Comparison of ENCODE assay signal across 8 cellular contexts in genomic region chr5:175967471-175968372, GRCh38. TPM values are rescaled to one million over a fixed set of nuclear protein-coding genes. Genes with fewer than 3 reads are reported as not detected.
DNase-seq lines count a peak whose midpoint lies in the region; ATAC-seq and TF ChIP-seq lines count a peak whose summit lies in the region.
"Not testable (repeated sequence)": the region's sequence is repeated elsewhere in the genome, so short reads cannot be mapped to it uniquely, and the experiment has no call there.

TSS of gene THOC3 (minus strand) at chr5:175968315. CDS start at chr5:175968208, 107 bp downstream.

- CTCF ChIA-PET in SK-N-SH (lab: Yijun Ruan, JAX); activated naive CD4-positive, alpha-beta T cell treated with anti-CD3 and anti-CD28 coated beads, Interleukin-2, amount 10 ng/mL, durations not matched to agents 7 days and 5 days (lab: Charles Lee): not testable (repeated sequence)

- H3K9me3 ChIP-seq in BLaER1; SK-N-SH; muscle layer of colon (ENCODE audit: low read length): not testable (repeated sequence)

- H3K4me3 ChIP-seq in BLaER1 (peak within 1 kb of the TSS; percentile 72), SK-N-SH (ENCODE audit: low read depth in 2 of 2, low read length in 1 of 2) (peak within 1 kb of the TSS in 1 of 2 experiments; percentile 61; a peak in 2 of 4 replicates), fibroblast of pulmonary artery (replicated peaks; ENCODE audit: low read depth, low read length) (peak within 1 kb of the TSS; percentile 62), muscle layer of colon (ENCODE audit: low read depth in 1 of 2, low read length in 2 of 2) (peak within 1 kb of the TSS; percentile 41 to 55)

- H3K9ac ChIP-seq in BLaER1: peak within 1 kb of the TSS; percentile 79
- peak within 1 kb of the TSS; percentile 60; the same call in 1 of the 2 replicates for H3K9ac ChIP-seq in SK-N-SH
- H3K9ac ChIP-seq in muscle layer of colon (ENCODE audit: low read length): not testable (repeated sequence)

- H2AFZ ChIP-seq in SK-N-SH (ENCODE audit: low read depth): not testable (repeated sequence)

- not testable (repeated sequence) for TF ChIP-seq CTCF in SK-N-SH (IDR thresholded peaks at IDR 0.05); fibroblast of pulmonary artery (IDR thresholded peaks at IDR 0.05; ENCODE audit: low read length, missing control alignments)

- H3K4me1 ChIP-seq in BLaER1; SK-N-SH (ENCODE audit: control insufficient read depth in 1 of 2, insufficient read depth in 2 of 2, low read depth in 1 of 2, low read length in 1 of 2); muscle layer of colon (ENCODE audit: insufficient read depth, low read length): not testable (repeated sequence)

- TF ChIP-seq RAD21 in SK-N-SH (IDR thresholded peaks at IDR 0.05; ENCODE audit: low read length): not testable (repeated sequence)

- whole genome bisulfite sequencing in SK-N-SH (ENCODE audit: low lambda C conversion rate): 2% methylated on average over 41 of the region's 67 CpGs

- H3F3A ChIP-seq in SK-N-SH (replicated peaks; ENCODE audit: insufficient read depth): not testable (repeated sequence)

- ATAC-seq in GM19438 (IDR thresholded peaks at IDR 0.05; ENCODE audit: low read depth, unreplicated experiment) (peak; percentile 98), HG03196 (IDR thresholded peaks at IDR 0.05; ENCODE audit: unreplicated experiment) (peak; percentile 98)

- peak within 1 kb of the TSS; percentile 85 for H3K4me3 Mint-ChIP-seq in activated naive CD4-positive, alpha-beta T cell treated with anti-CD3 and anti-CD28 coated beads, Interleukin-2, amount 10 ng/mL, durations not matched to agents 7 days and 5 days

- TF ChIP-seq EP300 in SK-N-SH (IDR thresholded peaks at IDR 0.05; ENCODE audit: borderline replicate concordance in 1 of 2, low read depth in 1 of 2, low read length in 1 of 2): not testable (repeated sequence)

- H3K27ac ChIP-seq in BLaER1: peak within 1 kb of the TSS; percentile 49; the same call in 1 of the 2 replicates
- H3K27ac ChIP-seq in SK-N-SH (ENCODE audit: low read depth in 2 of 2, low read length in 1 of 2); muscle layer of colon (ENCODE audit: low read depth, low read length): not testable (repeated sequence)

- DNase-seq in SK-N-SH: not testable (repeated sequence)
- peak; percentile 78 for DNase-seq in activated naive CD4-positive, alpha-beta T cell treated with anti-CD3 and anti-CD28 coated beads, Interleukin-2, amount 10 ng/mL, durations not matched to agents 7 days and 5 days
- DNase-seq in fibroblast of pulmonary artery (ENCODE audit: low read depth): peak; percentile 82
- peak; percentile 54 to 67 (median 55) for DNase-seq in stimulated activated CD4-positive, alpha-beta T cell treated with anti-CD3 and anti-CD28 coated beads, TNF-alpha, amount 100 ng/mL, for 4 hours (ENCODE audit: low read depth in 3 of 3)

- peak within 1 kb of the TSS; percentile 65 for H3K27ac Mint-ChIP-seq in activated naive CD4-positive, alpha-beta T cell treated with anti-CD3 and anti-CD28 coated beads, Interleukin-2, amount 10 ng/mL, durations not matched to agents 7 days and 5 days

- H3K4me1 Mint-ChIP-seq in activated naive CD4-positive, alpha-beta T cell treated with anti-CD3 and anti-CD28 coated beads, Interleukin-2, amount 10 ng/mL, durations not matched to agents 7 days and 5 days: not testable (repeated sequence)

- H3K36me3 ChIP-seq in BLaER1; SK-N-SH (replicated peaks in 1 of 2; ENCODE audit: control insufficient read depth in 1 of 2, insufficient read depth in 2 of 2, low read length in 1 of 2); muscle layer of colon (ENCODE audit: insufficient read depth, low read length): not testable (repeated sequence)

- not testable (repeated sequence) for H3K27me3 ChIP-seq in BLaER1; SK-N-SH (ENCODE audit: insufficient read depth); muscle layer of colon (ENCODE audit: control insufficient read depth in 1 of 2, insufficient read depth in 2 of 2, low read length in 2 of 2)

- not testable (repeated sequence) for H3K9me2 ChIP-seq in SK-N-SH

- not testable (repeated sequence) for H3K27me3 Mint-ChIP-seq in activated naive CD4-positive, alpha-beta T cell treated with anti-CD3 and anti-CD28 coated beads, Interleukin-2, amount 10 ng/mL, durations not matched to agents 7 days and 5 days

- peak within 1 kb of the TSS; percentile 39; the same call in 1 of the 2 replicates for H3K4me2 ChIP-seq in BLaER1
- H3K4me2 ChIP-seq in SK-N-SH: peak within 1 kb of the TSS; percentile 72

- not testable (repeated sequence) for H4K20me1 ChIP-seq in BLaER1; SK-N-SH (ENCODE audit: insufficient read depth)

- H3K36me3 Mint-ChIP-seq in activated naive CD4-positive, alpha-beta T cell treated with anti-CD3 and anti-CD28 coated beads, Interleukin-2, amount 10 ng/mL, durations not matched to agents 7 days and 5 days: not testable (repeated sequence)

- H3K79me2 ChIP-seq in SK-N-SH (ENCODE audit: insufficient read depth): not testable (repeated sequence)

- POLR2A ChIA-PET in SK-N-SH (lab: Yijun Ruan, JAX): not testable (repeated sequence)

- not testable (repeated sequence) for H3K9me3 Mint-ChIP-seq in activated naive CD4-positive, alpha-beta T cell treated with anti-CD3 and anti-CD28 coated beads, Interleukin-2, amount 10 ng/mL, durations not matched to agents 7 days and 5 days

TF ChIP-seq in SK-N-SH, 30 proteins besides CTCF, POLR2A, EP300 and RAD21:
- TF ChIP-seq NRF1 (IDR thresholded peaks at IDR 0.05; ENCODE audit: low read depth, low read length) (peak; percentile 64), MXI1 (IDR thresholded peaks at IDR 0.05; ENCODE audit: low read depth, low read length) (peak; percentile 42; the same call in 1 of the 2 replicates)
TF ChIP-seq in SK-N-SH: peak in this region for 2; not testable (repeated sequence) for 28.

RNA-seq across cellular contexts. Expression of gene THOC3, which starts in this region (rescaled TPM):
- polyA plus RNA-seq in SK-N-SH (2012; rRNA removed): 65.2 and 79.2 TPM in 2 replicates
- polyA plus RNA-seq in SK-N-SH (2012; cell fraction: cytosol; rRNA removed): 79.1 and 90.3 TPM in 2 replicates
- polyA plus RNA-seq in SK-N-SH (2012; cell fraction: nucleus; rRNA removed): 19.7 and 30.0 TPM in 2 replicates
